ENCODE assay signal across 27 cellular contexts in the genomic region with DNA sequence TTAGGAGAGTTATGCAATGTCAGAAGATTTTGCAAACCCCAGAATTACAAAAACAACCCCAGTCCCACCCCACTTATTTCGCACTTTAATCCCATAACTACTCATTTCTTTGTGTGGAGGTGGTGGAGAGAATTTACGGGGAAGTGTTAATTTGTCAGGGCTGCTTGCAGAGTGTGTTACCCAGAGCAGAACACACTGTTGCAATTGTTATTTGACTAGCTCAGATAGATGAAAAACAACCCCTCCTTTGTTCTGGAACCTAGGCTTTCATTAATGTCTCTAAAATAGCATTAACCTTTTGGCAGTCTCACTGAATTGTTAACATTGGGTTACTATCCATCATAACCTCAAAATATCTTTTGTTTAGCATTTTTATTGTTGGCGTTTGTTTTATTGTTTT.
"Had no signal": no experiment of that assay in that cellular context is flagged by ENCODE, and none has a peak within 500 bp of the region (broad histone marks: within the 10 kb centered on the region; RNA-seq: fewer than 3 reads in every experiment).

No MANE protein-coding gene starts in this region.

- H3K9me3 ChIP-seq: Peyer's patch had no signal

- H3K27me3 ChIP-seq: cardiac muscle cell, Peyer's patch had no signal

- H3K27ac ChIP-seq: cardiac muscle cell, Peyer's patch, SK-N-MC had no signal

- H3K36me3 ChIP-seq: cardiac muscle cell, Peyer's patch had no signal

- H3K4me3 ChIP-seq: cardiac muscle cell, Peyer's patch, SK-N-MC had no signal

- DNase-seq: activated CD4-positive, alpha-beta T cell treated with anti-CD3 and anti-CD28 coated beads, Interleukin-2, amount 10 ng/mL, durations not matched to agents 24 days and 14 days; activated CD4-positive, alpha-beta T cell treated with anti-CD3 and anti-CD28 coated beads, Interleukin-2, amount 50 U/mL, for 4 hours; activated CD8-positive, alpha-beta T cell treated with anti-CD3 and anti-CD28 coated beads, Interleukin-2, amount 10 ng/mL, durations not matched to agents 7 days and 5 days; activated naive CD4-positive, alpha-beta T cell treated with anti-CD3 and anti-CD28 coated beads, Interleukin-2, amount 10 ng/mL, durations not matched to agents 7 days and 5 days; activated naive CD8-positive, alpha-beta T cell treated with anti-CD3 and anti-CD28 coated beads, Interleukin-2, amount 50 U/mL, for 24 hours; activated T-cell treated with anti-CD3 and anti-CD28 coated beads, Interleukin-2, amount 50 U/mL, for 24 hours; amniotic stem cell; aorta; Kasumi-1; KG1; MM.1S; NCI-H1105 treated with DMSO at 0.1 percent for 48 hours; NCI-H1436; NCI-H1694; NCI-H1930; NCI-H2081 treated with DMSO at 0.1 percent for 48 hours; NCI-H345; NCI-H524 treated with DMSO at 0.1 percent for 48 hours; NCI-H748 treated with DMSO at 0.1 percent for 48 hours; NK-92 treated with Interleukin-12 subunit alpha and Interleukin-12 subunit beta, amount 100 ng/mL, for 24 hours; PC-3; Peyer's patch; RPMI8226; SHP77 treated with DMSO at 0.1 percent for 48 hours; T1000 had no signal

- H3K4me1 ChIP-seq: Peyer's patch had no signal
